Comparison of ENCODE assay signal across 15 cellular contexts in the genomic region with DNA sequence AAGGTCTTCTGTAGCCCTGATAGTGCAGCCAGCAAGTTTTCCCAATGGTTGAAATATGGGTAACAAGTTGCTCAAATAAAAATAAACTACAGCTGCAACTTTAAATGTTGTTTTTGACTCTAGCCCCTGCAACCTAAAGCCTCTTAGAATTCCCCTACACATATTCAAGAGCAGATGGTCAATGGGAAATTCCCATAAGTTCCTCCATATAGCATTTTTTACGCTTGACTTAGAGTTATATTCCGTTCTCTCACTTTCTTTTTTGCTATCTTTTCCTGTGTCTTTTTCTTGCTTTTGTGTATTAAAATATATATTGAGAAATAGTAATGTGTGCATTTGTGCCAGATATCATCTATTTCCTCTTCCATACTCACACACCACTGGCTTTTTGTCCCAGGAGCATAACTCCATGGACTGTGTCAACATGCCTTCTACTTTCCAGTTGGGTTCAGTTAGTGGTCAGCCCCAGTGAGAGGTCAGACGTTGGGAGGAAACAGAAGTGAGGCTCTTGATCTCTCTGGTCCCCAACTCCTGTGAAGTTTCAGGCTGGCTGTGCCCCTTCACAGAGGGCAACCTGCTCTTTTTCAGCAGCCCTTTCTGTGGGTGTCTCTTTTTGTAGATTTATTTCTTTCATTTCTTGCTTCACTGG.
DNase-seq lines count a peak whose midpoint lies in the region; ATAC-seq, FAIRE-seq and TF ChIP-seq lines count a peak whose summit lies in the region.
"Had no signal": no experiment of that assay in that cellular context is flagged by ENCODE, and none has a peak within 500 bp of the region (broad histone marks: within the 10 kb centered on the region; RNA-seq: fewer than 3 reads in every experiment).

No MANE protein-coding gene starts in this region.

- peak overlapping the region; percentile 5 for H3K9ac ChIP-seq in Loucy (ENCODE audit: low read depth, low read length, poor library complexity, severe bottlenecking)

- no peaks in the 10 kb centered on the region for H3K27me3 ChIP-seq in Loucy (ENCODE audit: insufficient read depth, low read length, poor library complexity, severe bottlenecking)
- H3K27me3 ChIP-seq in effector memory CD4-positive, alpha-beta T cell (replicated peaks; ENCODE audit: control insufficient read depth, insufficient read depth, low read length, poor library complexity, severe bottlenecking): no peaks in the 10 kb centered on the region

- intact Hi-C loops in mucosa of descending colon (cut with DNase I, micrococcal nuclease): no loop called here

- H3K27ac ChIP-seq in effector memory CD4-positive, alpha-beta T cell (ENCODE audit: insufficient read depth, low read length, poor library complexity, severe bottlenecking): no peak overlapping the region

- H3K4me2 ChIP-seq in Loucy (ENCODE audit: low read depth, low read length, poor library complexity, severe bottlenecking): peak overlapping the region; percentile 4

- peak; percentile 91 for FAIRE-seq in GM12892 (lab: Jason Lieb, UNC)

- H2AFZ ChIP-seq in Loucy (ENCODE audit: low read length): 0 out of 2 replicates have a peak overlapping the region, but pooled peaks have one; percentile 13

- no peaks in the 10 kb centered on the region for H4K20me1 ChIP-seq in Loucy (ENCODE audit: insufficient read depth, low read length, poor library complexity, severe bottlenecking)

- H3K4me1 ChIP-seq in Loucy (ENCODE audit: insufficient read depth, low read length, poor library complexity, severe bottlenecking): peaks cover 41% of the 10 kb centered on the region
- no peaks in the 10 kb centered on the region for H3K4me1 ChIP-seq in mucosa of descending colon (ENCODE audit: low read depth)
- no peaks in the 10 kb centered on the region for H3K4me1 ChIP-seq in effector memory CD4-positive, alpha-beta T cell (ENCODE audit: control insufficient read depth, insufficient read depth, low read length, poor library complexity, severe bottlenecking)

- H3K79me2 ChIP-seq in Loucy (ENCODE audit: insufficient read depth, low read length): no peaks in the 10 kb centered on the region

- H3F3A ChIP-seq in Loucy (ENCODE audit: low read depth): no peaks in the 10 kb centered on the region

- no peaks in the 10 kb centered on the region for H3K9me2 ChIP-seq in Loucy (replicated peaks; ENCODE audit: low read depth, low read length)

- no peak for TF ChIP-seq POLR2A in GM12892 (IDR thresholded peaks at IDR 0.05; ENCODE audit: low read depth, low read length)

- DNase-seq in GM12892 (ENCODE audit: insufficient read length): no peak
- no peak for DNase-seq in mucosa of descending colon
- DNase-seq in occipital lobe (lab: John Stamatoyannopoulos, UW): no peak
- no peak for DNase-seq in effector memory CD4-positive, alpha-beta T cell
- DNase-seq: activated CD4-positive, alpha-beta T cell treated with anti-CD3 and anti-CD28 coated beads for 36 hours; aorta; DMS153; H9; NCI-H2227 treated with DMSO at 0.1 percent for 48 hours; PC-3; stimulated activated naive CD4-positive, alpha-beta T cell had no signal

- TF ChIP-seq CTCF in Loucy (conservative IDR thresholded peaks at IDR 0.05; ENCODE audit: low read length) (no peak), mucosa of descending colon (IDR thresholded peaks at IDR 0.05) (no peak)

- H3K9me3 ChIP-seq in Loucy (ENCODE audit: insufficient read depth, low read depth, low read length) (no peaks in the 10 kb centered on the region), mucosa of descending colon (no peaks in the 10 kb centered on the region)
- no peaks in the 10 kb centered on the region for H3K9me3 ChIP-seq in effector memory CD4-positive, alpha-beta T cell (ENCODE audit: control insufficient read depth, low read length)

- H3K4me3 ChIP-seq in Loucy (ENCODE audit: low read length, poor library complexity, severe bottlenecking) (no peak overlapping the region), mucosa of descending colon (no peak overlapping the region)
- H3K4me3 ChIP-seq in effector memory CD4-positive, alpha-beta T cell (ENCODE audit: insufficient read depth, low read depth, low read length, poor library complexity, severe bottlenecking): no peak overlapping the region

- H3K36me3 ChIP-seq in Loucy (ENCODE audit: insufficient read depth, low read length): no peaks in the 10 kb centered on the region
- H3K36me3 ChIP-seq in mucosa of descending colon (ENCODE audit: low read depth): no peaks in the 10 kb centered on the region
- H3K36me3 ChIP-seq in effector memory CD4-positive, alpha-beta T cell (ENCODE audit: control insufficient read depth, insufficient read depth, low read length): no peaks in the 10 kb centered on the region

- ATAC-seq in GM19324 (IDR thresholded peaks at IDR 0.05; ENCODE audit: low FRiP score, unreplicated experiment) (peak; percentile 31), HG02763 (IDR thresholded peaks at IDR 0.05; ENCODE audit: unreplicated experiment) (peak; percentile 39), mucosa of descending colon (no peak), HG03342 (IDR thresholded peaks at IDR 0.05; ENCODE audit: unreplicated experiment) (no peak)
- ATAC-seq: activated CD4-positive, alpha-beta T cell treated with anti-CD3 and anti-CD28 coated beads for 36 hours; PC-3 had no signal

Comparison
In these comparisons a context has a peak if more than half of its experiments do, and no peak if none do; other contexts are left out.
1. ATAC-seq: peak in GM19324 (single experiment) and HG02763 (single experiment); none in mucosa of descending colon (single experiment) and HG03342 (single experiment).